Comparison of ENCODE assay signal across 9 cellular contexts in genomic region chr13:21675095-21676007, GRCh38. TPM values are rescaled to one million over a fixed set of nuclear protein-coding genes. Genes with fewer than 3 reads are reported as not detected.
DNase-seq lines count a peak whose midpoint lies in the region; ATAC-seq and TF ChIP-seq lines count a peak whose summit lies in the region.
"Had no signal": no experiment of that assay in that cellular context is flagged by ENCODE, and none has a peak within 500 bp of the region (broad histone marks: within the 10 kb centered on the region; RNA-seq: fewer than 3 reads in every experiment).

No MANE protein-coding gene starts in this region.

- H3K4me1 Mint-ChIP-seq in T-helper 17 cell (peaks cover 25% of the 10 kb centered on the region), chondrocyte (ENCODE audit: low read depth) (peaks cover 34% of the 10 kb centered on the region)

- no peaks in the 10 kb centered on the region for H3K9me3 ChIP-seq in T-helper 17 cell (ENCODE audit: control insufficient read depth, low read length, poor library complexity, severe bottlenecking)
- no peaks in the 10 kb centered on the region for H3K9me3 ChIP-seq in mesodermal cell (ENCODE audit: control insufficient read depth, low read length)
- no peaks in the 10 kb centered on the region for H3K9me3 ChIP-seq in subcutaneous abdominal adipose tissue (ENCODE audit: control insufficient read depth in 5 of 5, low read length in 5 of 5)

- WGBS in mesodermal cell (ENCODE audit: insufficient coverage in 2 of 2), 2 experiments: 0 to 2% methylated on average over 26 to 30 of the region's 63 CpGs

- H3K4me3 Mint-ChIP-seq in T-helper 17 cell (peak overlapping the region; percentile 96), chondrocyte (ENCODE audit: unreplicated experiment) (peak overlapping the region; percentile 76)

- H3K27ac Mint-ChIP-seq in T-helper 17 cell (no peak overlapping the region), chondrocyte (ENCODE audit: unreplicated experiment) (no peak overlapping the region)

- H3K27me3 Mint-ChIP-seq in T-helper 17 cell: peaks cover 18% of the 10 kb centered on the region
- peaks cover 47% of the 10 kb centered on the region for H3K27me3 Mint-ChIP-seq in chondrocyte (ENCODE audit: low read depth)

- no peak for ATAC-seq in T-helper 17 cell

- DNase-seq in NCI-H2081 (lab: John Stamatoyannopoulos, UW) (peak; percentile 77 to 86), NCI-H2081 treated with DMSO at 0.1 percent for 48 hours (lab: John Stamatoyannopoulos, UW) (no peak), T-helper 17 cell (peak in 1 of 3 donors; percentile 15), chondrocyte (ENCODE audit: low spot score) (no peak), NCI-H226 (no peak), SIG-M5 (lab: John Stamatoyannopoulos, UW) (no peak)

- no peaks in the 10 kb centered on the region for H3K9me3 Mint-ChIP-seq in chondrocyte (ENCODE audit: low read depth)

- no peak overlapping the region for H3K9ac ChIP-seq in subcutaneous abdominal adipose tissue (ENCODE audit: low read length in 5 of 5)

- H3K4me1 ChIP-seq in mesodermal cell (ENCODE audit: control insufficient read depth, insufficient read depth, low read length, poor library complexity, severe bottlenecking) (no peaks in the 10 kb centered on the region), subcutaneous abdominal adipose tissue (ENCODE audit: control insufficient read depth in 5 of 5, insufficient read depth in 5 of 5, low read length in 5 of 5) (peaks cover 3 to 48% (median 45%) of the 10 kb centered on the region in 5 donors)

- H3K36me3 ChIP-seq in mesodermal cell (ENCODE audit: control insufficient read depth, insufficient read depth, low read length) (no peaks in the 10 kb centered on the region), subcutaneous abdominal adipose tissue (ENCODE audit: control insufficient read depth in 5 of 5, insufficient read depth in 5 of 5, low read length in 5 of 5) (no peaks in the 10 kb centered on the region)

- H3K27ac ChIP-seq in mesodermal cell (ENCODE audit: low read depth, low read length, severe bottlenecking) (no peak overlapping the region), subcutaneous abdominal adipose tissue (ENCODE audit: low read depth, low read length) (no peak overlapping the region)
- H3K27ac ChIP-seq: VCaP had no signal

- H3K4me3 ChIP-seq in mesodermal cell (ENCODE audit: extremely low read depth, insufficient read depth, low read length, poor library complexity, severe bottlenecking): peak overlapping the region; percentile 27
- peak overlapping the region in 4 of 5 donors; percentile 51 to 64 (median 54) for H3K4me3 ChIP-seq in subcutaneous abdominal adipose tissue (ENCODE audit: low read depth in 1 of 5, low read length in 5 of 5)

- no peaks in the 10 kb centered on the region for H3K36me3 Mint-ChIP-seq in T-helper 17 cell (ENCODE audit: low read depth)
- no peaks in the 10 kb centered on the region for H3K36me3 Mint-ChIP-seq in chondrocyte (ENCODE audit: low read depth)

- H3K27me3 ChIP-seq in subcutaneous abdominal adipose tissue (ENCODE audit: control insufficient read depth in 5 of 5, insufficient read depth in 4 of 5, low read length in 5 of 5): peaks cover 13 to 52% (median 36%) of the 10 kb centered on the region in 5 donors

- TF ChIP-seq CTCF in chondrocyte (IDR thresholded peaks at IDR 0.05): no peak

RNA-seq across cellular contexts. Expression of gene FGF9, which starts 4.5 kb away (rescaled TPM):
- total RNA-seq in T-helper 17 cell (1 to 10 TPM; 1.1 to 2.1 TPM), chondrocyte (0.90 to 1.1 TPM (median 1.0 TPM) in 3 replicates)
- polyA plus RNA-seq in mesodermal cell (2013, experiment 1 of 2): 0.52 TPM
- 0.81 TPM for polyA plus RNA-seq in mesodermal cell (2013, experiment 2 of 2)

Comparison
In these comparisons a context has a peak if more than half of its experiments do, and no peak if none do; other contexts are left out.
1. DNase-seq: peak in NCI-H2081 (2 of 2); none in NCI-H2081 treated with DMSO at 0.1 percent for 48 hours (single experiment), chondrocyte (single experiment), NCI-H226 (single experiment) and SIG-M5 (single experiment).